21 cellular contexts compared by ENCODE assay signal in the genomic region with DNA sequence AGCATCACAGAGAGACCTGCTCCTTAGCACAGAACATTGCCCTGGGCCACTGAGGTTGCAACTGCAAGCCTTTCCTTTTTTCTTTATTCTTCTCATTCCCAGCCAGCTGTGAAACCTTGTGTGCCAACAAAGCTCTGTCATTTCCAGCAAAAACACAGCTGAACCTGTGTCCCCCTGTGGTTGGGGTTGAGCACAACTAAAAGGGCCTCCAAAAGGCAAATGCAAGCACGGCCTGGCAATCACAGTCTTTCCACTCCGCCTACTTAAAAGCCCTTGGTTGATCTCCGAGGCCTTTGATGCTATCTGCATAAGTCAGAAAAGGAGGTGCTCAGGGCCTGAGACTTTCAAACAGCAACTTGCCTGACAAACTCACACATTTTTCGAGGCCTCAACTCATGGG. TPM values are rescaled to one million over a fixed set of nuclear protein-coding genes. Genes with fewer than 3 reads are reported as not detected.
DNase-seq lines count a peak whose midpoint lies in the region; ATAC-seq and TF ChIP-seq lines count a peak whose summit lies in the region.
"Had no signal": no experiment of that assay in that cellular context is flagged by ENCODE, and none has a peak within 500 bp of the region (broad histone marks: within the 10 kb centered on the region; RNA-seq: fewer than 3 reads in every experiment).

No MANE protein-coding gene starts in this region.

- no TSS peak for BruUV-seq in mammary epithelial cell (replicated peaks; lab: Mats Ljungman, UMichigan)

- in situ Hi-C loops in mammary epithelial cell (cut with MboI; ENCODE audit: low sequenced_read_pairs in 2 of 2), result no loop called here

- H3K36me3 Mint-ChIP-seq in osteocyte (ENCODE audit: unreplicated experiment), result no peaks in the 10 kb centered on the region

- no peak overlapping the region for H3K4me3 Mint-ChIP-seq in osteocyte (ENCODE audit: unreplicated experiment)

- peaks cover 11% of the 10 kb centered on the region for H3K9me3 Mint-ChIP-seq in osteocyte (ENCODE audit: unreplicated experiment)

- H3K36me3 ChIP-seq in breast epithelium (no peaks in the 10 kb centered on the region), mammary epithelial cell (ENCODE audit: insufficient read depth, low read length) (no peaks in the 10 kb centered on the region), esophagus (ENCODE audit: control insufficient read depth in 2 of 2, insufficient read depth in 2 of 2, low read length in 1 of 2) (no peaks in the 10 kb centered on the region)
- H3K36me3 ChIP-seq: gastrocnemius medialis, stomach, transverse colon had no signal

- H3K4me1 Mint-ChIP-seq in osteocyte (ENCODE audit: unreplicated experiment), result no peaks in the 10 kb centered on the region

- peaks cover 0 to 6% of the 10 kb centered on the region in 2 donors for H3K4me1 ChIP-seq in breast epithelium
- H3K4me1 ChIP-seq in mammary epithelial cell (ENCODE audit: insufficient read depth, low read length), result peaks cover 19% of the 10 kb centered on the region
- peaks cover 0 to 9% of the 10 kb centered on the region in 2 donors for H3K4me1 ChIP-seq in esophagus (ENCODE audit: control insufficient read depth in 2 of 2, insufficient read depth in 2 of 2, low read length in 1 of 2)
- H3K4me1 ChIP-seq: gastrocnemius medialis, transverse colon had no signal

- H3K4me3 ChIP-seq in breast epithelium (no peak overlapping the region), mammary epithelial cell (replicated peaks in 1 of 3; ENCODE audit: insufficient read depth in 1 of 3, low read depth in 2 of 3, low read length in 3 of 3) (no peak overlapping the region), esophagus (ENCODE audit: low read depth in 1 of 2, low read length in 2 of 2) (no peak overlapping the region)
- H3K4me3 ChIP-seq: gastrocnemius medialis, stomach, transverse colon had no signal

- no peak overlapping the region for H2AFZ ChIP-seq in mammary epithelial cell (ENCODE audit: low read depth, low read length)

- WGBS in mammary epithelial cell (ENCODE audit: low coverage, missing lambda C conversion rate), result 31% methylated on average over 4 of the region's 4 CpGs
- WGBS in esophagus, 2 donors, result 37 to 56% methylated on average over 4 of the region's 4 CpGs

- H3K9ac ChIP-seq in mammary epithelial cell (ENCODE audit: insufficient read depth, low read length), result no peak overlapping the region
- H3K9ac ChIP-seq: SK-N-SH had no signal

- no peaks in the 10 kb centered on the region for H3K79me2 ChIP-seq in mammary epithelial cell (ENCODE audit: insufficient read depth, low read length)

- TF ChIP-seq CTCF in breast epithelium (IDR thresholded peaks at IDR 0.05), result no peak
- no peak for TF ChIP-seq CTCF in mammary epithelial cell (conservative IDR thresholded peaks at IDR 0.05 in 1 of 2, IDR thresholded peaks at IDR 0.05 in 1 of 2; ENCODE audit: extremely low read depth in 1 of 2, insufficient read depth in 1 of 2, low read depth in 1 of 2, low read length in 2 of 2)
- no peak for TF ChIP-seq CTCF in osteocyte (IDR thresholded peaks at IDR 0.05)

- no peaks in the 10 kb centered on the region for H4K20me1 ChIP-seq in mammary epithelial cell (ENCODE audit: insufficient read depth, low read length)

- DNase-seq in DMS79 treated with DMSO at 0.1 percent for 48 hours (lab: John Stamatoyannopoulos, UW), result peak; percentile 7
- DNase-seq in DMS79 (lab: John Stamatoyannopoulos, UW), result no peak
- DNase-seq in breast epithelium (ENCODE audit: low spot score in 2 of 2), result peak in 1 of 2 donors; percentile 50
- DNase-seq in mammary epithelial cell, result no peak
- DNase-seq in sciatic nerve (ENCODE audit: low spot score), result no peak
- no peak for DNase-seq in osteocyte (ENCODE audit: extremely low spot score, unreplicated experiment)
- DNase-seq in NCI-H1436 treated with DMSO at 0.1 percent for 48 hours (lab: John Stamatoyannopoulos, UW), result no peak
- DNase-seq: activated gamma-delta T cell, aorta, cerebellar nuclear complex, erythroblast, gastrocnemius medialis, hippocampal formation, NCI-H510A, nucleus accumbens, retina, SK-N-SH, stomach, transverse colon had no signal

- H3K27me3 ChIP-seq in breast epithelium (no peaks in the 10 kb centered on the region), mammary epithelial cell (ENCODE audit: insufficient read depth, low read length) (peaks cover 2% of the 10 kb centered on the region), esophagus (ENCODE audit: control insufficient read depth in 1 of 2, insufficient read depth in 2 of 2, low read length in 2 of 2) (no peaks in the 10 kb centered on the region)
- H3K27me3 ChIP-seq: gastrocnemius medialis, stomach, transverse colon had no signal

- no peak overlapping the region for H3K4me2 ChIP-seq in mammary epithelial cell (ENCODE audit: insufficient read depth, low read depth, low read length)
- H3K4me2 ChIP-seq: SK-N-SH had no signal

- peak overlapping the region; percentile 51 to 64 for H3K27ac ChIP-seq in breast epithelium
- H3K27ac ChIP-seq in mammary epithelial cell (ENCODE audit: insufficient read depth, low read depth, low read length), result no peak overlapping the region
- H3K27ac ChIP-seq in esophagus (ENCODE audit: low read depth in 2 of 2, low read length in 1 of 2), result peak overlapping the region; percentile 25 to 36
- H3K27ac ChIP-seq: 22Rv1, gastrocnemius medialis, stomach, transverse colon had no signal

- CTCF ChIA-PET in mammary epithelial cell (lab: Charles Lee; ENCODE audit: low non-redundant PET), result no interaction called here

- H3K9me3 ChIP-seq in breast epithelium, result no peaks in the 10 kb centered on the region
- no peaks in the 10 kb centered on the region for H3K9me3 ChIP-seq in mammary epithelial cell (replicated peaks; ENCODE audit: insufficient read depth, low read length)
- H3K9me3 ChIP-seq in esophagus (ENCODE audit: control insufficient read depth in 2 of 2, insufficient read depth in 1 of 2, low read depth in 1 of 2, low read length in 1 of 2), result no peaks in the 10 kb centered on the region
- H3K9me3 ChIP-seq: gastrocnemius medialis, SK-N-SH, stomach, transverse colon had no signal

- no peak overlapping the region for H3K27ac Mint-ChIP-seq in osteocyte (ENCODE audit: unreplicated experiment)

- ATAC-seq in sciatic nerve, result peak; percentile 85
- ATAC-seq: gastrocnemius medialis had no signal

- no peak for TF ChIP-seq POLR2A in breast epithelium (IDR thresholded peaks at IDR 0.05)

- no peaks in the 10 kb centered on the region for H3K27me3 Mint-ChIP-seq in osteocyte (ENCODE audit: unreplicated experiment)

- dilution Hi-C loops in mammary epithelial cell (cut with HindIII; ENCODE audit: low sequenced_read_pairs), result no loop called here

- intact Hi-C loops in breast epithelium (cut with DNase I; ENCODE audit: low total_unique reads), result no loop called here
- intact Hi-C loops in mammary epithelial cell (cut with micrococcal nuclease), result no loop called here
- intact Hi-C loops in sciatic nerve (cut with DNase I), result no loop called here

RNA-seq across cellular contexts. Expression of gene SUSD4, which starts 32.7 kb away (rescaled TPM):
- total RNA-seq in breast epithelium (10 to 100 TPM in 2 of 3 donors, under 1 TPM in 1; 0.64 to 16.7 (median 14.9) TPM), mammary epithelial cell (1 to 10 TPM; 2.3 to 5.7 TPM), sciatic nerve (not detected), osteocyte (not detected in 2 replicates)
- polyA plus RNA-seq in mammary epithelial cell (5.8 TPM), esophagus (10 to 100 TPM; 39.5 to 50.5 TPM)
- 15.6 TPM for polyA minus RNA-seq in mammary epithelial cell
